ENCODE assay signal across 19 cellular contexts in the genomic region with DNA sequence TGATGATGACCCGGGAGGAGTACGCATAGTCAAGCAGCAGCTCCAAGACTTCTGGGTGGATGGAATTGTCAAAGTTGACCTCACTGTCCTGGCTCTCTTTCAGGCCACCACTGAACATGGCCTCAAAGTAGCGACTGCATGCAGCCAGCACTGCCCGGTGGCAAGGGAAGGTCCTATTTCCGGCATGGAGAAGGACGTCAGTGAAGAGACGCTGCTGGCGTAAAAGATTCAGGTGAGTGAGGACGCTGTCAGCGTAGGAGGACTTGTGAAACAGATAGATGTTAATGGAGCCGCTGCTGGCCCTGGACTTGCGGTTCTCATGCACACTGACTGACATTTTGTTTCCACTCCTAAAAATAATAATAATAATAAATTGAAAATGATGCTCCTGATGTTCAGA.
"Had no signal": no experiment of that assay in that cellular context is flagged by ENCODE, and none has a peak within 500 bp of the region (broad histone marks: within the 10 kb centered on the region; RNA-seq: fewer than 3 reads in every experiment).

No MANE protein-coding gene starts in this region.

- H3K27ac Mint-ChIP-seq: activated CD8-positive, alpha-beta memory T cell treated with anti-CD3 and anti-CD28 coated beads, Interleukin-2, amount 10 ng/mL, durations not matched to agents 7 days and 5 days; activated naive CD4-positive, alpha-beta T cell treated with anti-CD3 and anti-CD28 coated beads, Interleukin-2, amount 10 ng/mL, durations not matched to agents 7 days and 5 days; activated T-helper 2 cell treated with anti-CD3 and anti-CD28 coated beads, Interferon-gamma antibody, Interleukin-2, Interleukin-4, amounts not matched to agents 10 μg/mL and 5 μg/mL and 100 μg/mL, durations not matched to agents 14 hours and 24 hours and 36 hours; natural killer cell treated with Interleukin-12 subunit alpha and Interleukin-12 subunit beta and Interleukin-15 and Interleukin-18, amount 100 ng/mL, for 72 hours; stimulated activated effector memory CD8-positive, alpha-beta T cell treated with anti-CD3 and anti-CD28 coated beads, Interleukin-12 subunit alpha, Interleukin-12 subunit beta, amount 100 ng/mL, for 72 hours; T-cell had no signal

- DNase-seq: activated CD4-positive, alpha-beta T cell treated with anti-CD3 and anti-CD28 coated beads, Interleukin-2, amount 50 U/mL, for 48 hours; activated CD4-positive, CD25-positive, alpha-beta regulatory T cell treated with anti-CD3 and anti-CD28 coated beads, Interleukin-2, amount 50 U/mL, for 72 hours; activated CD8-positive, alpha-beta memory T cell treated with anti-CD3 and anti-CD28 coated beads, Interleukin-2, amount 10 ng/mL, durations not matched to agents 7 days and 5 days; activated naive CD4-positive, alpha-beta T cell treated with anti-CD3 and anti-CD28 coated beads, Interleukin-2, amount 10 ng/mL, durations not matched to agents 7 days and 5 days; activated T-cell treated with anti-CD3 and anti-CD28 coated beads, Interleukin-2, amount 50 U/mL, for 1 hour; adrenal gland; effector CD4-positive, alpha-beta T cell; foreskin fibroblast; kidney glomerular epithelial cell; left ventricle myocardium superior; mesenchymal stem cell; T-cell; T-helper 9 cell; uterus had no signal

- H3K4me1 ChIP-seq: uterus had no signal

- H3K9me3 ChIP-seq: adrenal gland, uterus had no signal

- H3K27me3 ChIP-seq: adrenal gland, uterus had no signal

- H3K36me3 Mint-ChIP-seq: activated CD8-positive, alpha-beta memory T cell treated with anti-CD3 and anti-CD28 coated beads, Interleukin-2, amount 10 ng/mL, durations not matched to agents 7 days and 5 days; natural killer cell treated with Interleukin-12 subunit alpha and Interleukin-12 subunit beta and Interleukin-15 and Interleukin-18, amount 100 ng/mL, for 72 hours had no signal

- H3K27me3 Mint-ChIP-seq: central memory CD8-positive, alpha-beta T cell; natural killer cell treated with Interleukin-12 subunit alpha and Interleukin-12 subunit beta and Interleukin-15 and Interleukin-18, amount 100 ng/mL, for 72 hours had no signal

- ATAC-seq: activated CD8-positive, alpha-beta memory T cell treated with anti-CD3 and anti-CD28 coated beads, Interleukin-2, amount 10 ng/mL, durations not matched to agents 7 days and 5 days; left ventricle myocardium superior; natural killer cell treated with Interleukin-12 subunit alpha and Interleukin-12 subunit beta and Interleukin-15 and Interleukin-18, amount 100 ng/mL, for 72 hours; stimulated activated effector memory CD8-positive, alpha-beta T cell treated with anti-CD3 and anti-CD28 coated beads, Interleukin-12 subunit alpha, Interleukin-12 subunit beta, amount 100 ng/mL, for 72 hours; T-cell had no signal

- H3K36me3 ChIP-seq: adrenal gland, uterus had no signal

- H3K4me3 Mint-ChIP-seq: activated CD8-positive, alpha-beta memory T cell treated with anti-CD3 and anti-CD28 coated beads, Interleukin-2, amount 10 ng/mL, durations not matched to agents 7 days and 5 days; activated naive CD4-positive, alpha-beta T cell treated with anti-CD3 and anti-CD28 coated beads, Interleukin-2, amount 10 ng/mL, durations not matched to agents 7 days and 5 days; central memory CD8-positive, alpha-beta T cell; natural killer cell treated with Interleukin-12 subunit alpha and Interleukin-12 subunit beta and Interleukin-15 and Interleukin-18, amount 100 ng/mL, for 72 hours; stimulated activated effector memory CD8-positive, alpha-beta T cell treated with anti-CD3 and anti-CD28 coated beads, Interleukin-12 subunit alpha, Interleukin-12 subunit beta, amount 100 ng/mL, for 72 hours; T-cell had no signal

- H3K9me3 Mint-ChIP-seq: activated naive CD4-positive, alpha-beta T cell treated with anti-CD3 and anti-CD28 coated beads, Interleukin-2, amount 10 ng/mL, durations not matched to agents 7 days and 5 days; activated T-helper 2 cell treated with anti-CD3 and anti-CD28 coated beads, Interferon-gamma antibody, Interleukin-2, Interleukin-4, amounts not matched to agents 10 μg/mL and 5 μg/mL and 100 μg/mL, durations not matched to agents 14 hours and 24 hours and 36 hours; central memory CD8-positive, alpha-beta T cell; natural killer cell treated with Interleukin-12 subunit alpha and Interleukin-12 subunit beta and Interleukin-15 and Interleukin-18, amount 100 ng/mL, for 72 hours; stimulated activated effector memory CD8-positive, alpha-beta T cell treated with anti-CD3 and anti-CD28 coated beads, Interleukin-12 subunit alpha, Interleukin-12 subunit beta, amount 100 ng/mL, for 72 hours; T-cell had no signal

- H3K4me3 ChIP-seq: adrenal gland, coronary artery, uterus had no signal

- H3K27ac ChIP-seq: adrenal gland, coronary artery, uterus had no signal
